Comparison of ENCODE assay signal across 1 cellular context in the genomic region with DNA sequence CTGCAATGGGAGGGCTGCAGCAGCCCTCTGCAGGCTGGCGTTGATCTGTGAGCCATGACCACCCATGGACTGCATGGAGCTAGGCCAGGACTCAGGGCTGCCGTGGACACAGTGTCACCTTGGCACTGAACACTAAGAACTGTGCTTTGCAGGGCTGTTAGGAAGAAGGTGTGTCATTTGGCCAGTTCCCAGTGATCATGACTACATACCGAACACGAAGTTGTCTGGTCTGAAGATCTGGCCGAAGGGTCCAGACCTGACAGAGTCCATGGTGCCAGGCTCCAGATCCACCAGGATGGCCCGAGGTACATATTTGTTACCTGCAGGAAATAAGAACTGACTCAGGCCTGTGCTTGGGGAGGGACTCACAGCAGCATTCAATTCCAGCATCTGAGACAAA.
TF ChIP-seq lines count a peak whose summit lies in the region.

No MANE protein-coding gene starts in this region.

TF ChIP-seq in HepG2, 621 proteins besides CTCF, POLR2A, EP300 and RAD21:
- TF ChIP-seq, protein P1, sequence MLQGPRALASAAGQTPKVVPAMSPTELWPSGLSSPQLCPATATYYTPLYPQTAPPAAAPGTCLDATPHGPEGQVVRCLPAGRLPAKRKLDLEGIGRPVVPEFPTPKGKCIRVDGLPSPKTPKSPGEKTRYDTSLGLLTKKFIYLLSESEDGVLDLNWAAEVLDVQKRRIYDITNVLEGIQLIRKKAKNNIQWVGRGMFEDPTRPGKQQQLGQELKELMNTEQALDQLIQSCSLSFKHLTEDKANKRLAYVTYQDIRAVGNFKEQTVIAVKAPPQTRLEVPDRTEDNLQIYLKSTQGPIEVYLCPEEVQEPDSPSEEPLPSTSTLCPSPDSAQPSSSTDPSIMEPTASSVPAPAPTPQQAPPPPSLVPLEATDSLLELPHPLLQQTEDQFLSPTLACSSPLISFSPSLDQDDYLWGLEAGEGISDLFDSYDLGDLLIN (CRISPR knock-in tag; IDR thresholded peaks at IDR 0.05; ENCODE audit: borderline replicate concordance): 0 out of 2 replicates have a peak, but pooled peaks have one; percentile 41
